In the genomic region with DNA sequence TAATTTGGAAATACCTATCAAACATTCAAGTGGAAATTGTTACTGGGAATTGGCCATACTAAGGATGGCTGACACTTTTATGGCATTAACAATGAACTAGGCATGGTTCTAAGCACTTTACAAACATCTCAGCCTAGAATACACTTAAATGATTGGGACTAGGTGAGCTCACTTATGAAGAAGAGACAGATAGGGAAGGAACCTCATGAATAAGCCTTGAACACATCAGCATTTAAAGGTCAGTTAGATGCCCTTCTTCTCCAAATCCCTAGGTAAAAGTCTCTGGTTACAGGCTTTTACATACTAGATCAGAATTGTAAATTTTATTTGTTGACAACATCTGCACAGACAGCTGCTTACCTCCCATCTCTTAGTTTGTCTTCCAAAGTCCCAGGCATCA, we compare ENCODE assay signal across 23 cellular contexts.
"Had no signal": no experiment of that assay in that cellular context is flagged by ENCODE, and none has a peak within 500 bp of the region (broad histone marks: within the 10 kb centered on the region; RNA-seq: fewer than 3 reads in every experiment).

No MANE protein-coding gene starts in this region.

- H3K27me3 Mint-ChIP-seq: stimulated activated naive CD8-positive, alpha-beta T cell treated with anti-CD3 and anti-CD28 coated beads, Interleukin-15, amount 100 ng/mL, for 72 hours had no signal

- H3K4me3 Mint-ChIP-seq: stimulated activated effector memory CD8-positive, alpha-beta T cell treated with anti-CD3 and anti-CD28 coated beads, Interleukin-12 subunit alpha, Interleukin-12 subunit beta, amount 100 ng/mL, for 72 hours; stimulated activated naive CD8-positive, alpha-beta T cell treated with anti-CD3 and anti-CD28 coated beads, Interleukin-15, amount 100 ng/mL, for 72 hours; stimulated activated naive CD8-positive, alpha-beta T cell treated with anti-CD3 and anti-CD28 coated beads, Interleukin-15, Interleukin-2, amounts not matched to agents 100 ng/mL and 50 ng/mL, for 24 hours had no signal

- ATAC-seq: stimulated activated effector memory CD8-positive, alpha-beta T cell treated with anti-CD3 and anti-CD28 coated beads, Interleukin-12 subunit alpha, Interleukin-12 subunit beta, amount 100 ng/mL, for 72 hours; stimulated activated naive CD8-positive, alpha-beta T cell treated with anti-CD3 and anti-CD28 coated beads, Interleukin-15, amount 100 ng/mL, for 72 hours; stimulated activated naive CD8-positive, alpha-beta T cell treated with anti-CD3 and anti-CD28 coated beads, Interleukin-15, Interleukin-2, amounts not matched to agents 100 U/mL and 50 U/mL, for 24 hours; upper lobe of right lung had no signal

- DNase-seq: stimulated activated CD4-positive, alpha-beta T cell treated with anti-CD3 and anti-CD28 coated beads, Interleukin-1b, Interleukin-23, amount 100 ng/mL, for 48 hours; stimulated activated CD4-positive, alpha-beta T cell treated with anti-CD3 and anti-CD28 coated beads, Interleukin-2, amount 100 ng/mL, for 24 hours; stimulated activated CD4-positive, alpha-beta T cell treated with anti-CD3 and anti-CD28 coated beads, Interleukin-2, amount 100 ng/mL, for 48 hours; stimulated activated CD4-positive, alpha-beta T cell treated with anti-CD3 and anti-CD28 coated beads, Interleukin-4, amount 100 ng/mL, for 1 hour; stimulated activated CD4-positive, alpha-beta T cell treated with anti-CD3 and anti-CD28 coated beads, Interleukin-4, amount 100 ng/mL, for 24 hours; stimulated activated CD4-positive, alpha-beta T cell treated with anti-CD3 and anti-CD28 coated beads, Interleukin-4, amount 100 ng/mL, for 4 hours; stimulated activated CD8-positive, alpha-beta memory T cell treated with anti-CD3 and anti-CD28 coated beads, Interleukin-4, amount 100 ng/mL, for 48 hours; stimulated activated naive CD4-positive, alpha-beta T cell; stimulated activated naive CD4-positive, alpha-beta T cell treated with Interleukin-2 at 50 U/mL for 16 hours; stimulated activated naive CD8-positive, alpha-beta T cell treated with anti-CD3 and anti-CD28 coated beads, Interleukin-15, amount 100 ng/mL, for 72 hours; stimulated activated naive CD8-positive, alpha-beta T cell treated with anti-CD3 and anti-CD28 coated beads, Interleukin-15, Interleukin-2, amounts not matched to agents 100 U/mL and 50 U/mL, for 24 hours; stomach; substantia nigra; testis; thyroid gland; tibial artery; transverse colon; trophoblast cell; upper lobe of left lung; upper lobe of right lung; uterus had no signal

- H3K4me1 Mint-ChIP-seq: stimulated activated effector memory CD8-positive, alpha-beta T cell treated with anti-CD3 and anti-CD28 coated beads, Interleukin-12 subunit alpha, Interleukin-12 subunit beta, amount 100 ng/mL, for 72 hours; stimulated activated naive CD8-positive, alpha-beta T cell treated with anti-CD3 and anti-CD28 coated beads, Interleukin-15, amount 100 ng/mL, for 72 hours had no signal

- H3K27ac Mint-ChIP-seq: stimulated activated effector memory CD8-positive, alpha-beta T cell treated with anti-CD3 and anti-CD28 coated beads, Interleukin-12 subunit alpha, Interleukin-12 subunit beta, amount 100 ng/mL, for 72 hours; stimulated activated naive CD8-positive, alpha-beta T cell treated with anti-CD3 and anti-CD28 coated beads, Interleukin-15, amount 100 ng/mL, for 72 hours; stimulated activated naive CD8-positive, alpha-beta T cell treated with anti-CD3 and anti-CD28 coated beads, Interleukin-15, Interleukin-2, amounts not matched to agents 100 ng/mL and 50 ng/mL, for 24 hours had no signal

- H3K36me3 Mint-ChIP-seq: stimulated activated effector memory CD8-positive, alpha-beta T cell treated with anti-CD3 and anti-CD28 coated beads, Interleukin-12 subunit alpha, Interleukin-12 subunit beta, amount 100 ng/mL, for 72 hours had no signal
